In genomic region chr21:42059721-42060120, GRCh38 we compare ENCODE assay signal across 35 cellular contexts. TPM values are rescaled to one million over a fixed set of nuclear protein-coding genes. Genes with fewer than 3 reads are reported as not detected.
A peak's percentile ranks its signal among the peaks of the same experiment; 100 is the strongest.
DNase-seq lines count a peak whose midpoint lies in the region; ATAC-seq and TF ChIP-seq lines count a peak whose summit lies in the region.
"Had no signal": no experiment of that assay in that cellular context is flagged by ENCODE, and none has a peak within 500 bp of the region (broad histone marks: within the 10 kb centered on the region; RNA-seq: fewer than 3 reads in every experiment).

No MANE protein-coding gene starts in this region.

- H3K27ac ChIP-seq in mesendoderm (ENCODE audit: low read depth, low read length): no peak overlapping the region
- H3K27ac ChIP-seq: brain microvascular endothelial cell, heart right ventricle, uterus, WERI-Rb-1 had no signal

- H3K4me3 Mint-ChIP-seq in activated naive CD4-positive, alpha-beta T cell treated with anti-CD3 and anti-CD28 coated beads, Interleukin-2, amount 50 U/mL, for 24 hours: no peak overlapping the region
- no peak overlapping the region for H3K4me3 Mint-ChIP-seq in activated T-helper 17 cell treated with anti-CD3 and anti-CD28 coated beads, Interleukin-2, amount 50 U/mL, for 72 hours
- H3K4me3 Mint-ChIP-seq in type B pancreatic cell: no peak overlapping the region
- H3K4me3 Mint-ChIP-seq: activated CD4-positive, alpha-beta T cell treated with anti-CD3 and anti-CD28 coated beads, Interleukin-2, amount 10 ng/mL, durations not matched to agents 7 days and 5 days; activated T-helper 1 cell treated with anti-CD3 and anti-CD28 coated beads, Interleukin-12 subunit alpha, Interleukin-12 subunit beta, Interleukin-2, Interleukin-4 antibody, amounts not matched to agents 30 ng/mL and 10 ng/mL and 1 ng/mL, durations not matched to agents 14 hours and 24 hours and 36 hours; natural killer cell had no signal

- H2AK5ac ChIP-seq in mesendoderm (ENCODE audit: low read length): no peak overlapping the region

- no peaks in the 10 kb centered on the region for H4K20me1 ChIP-seq in Loucy (ENCODE audit: insufficient read depth, low read length, poor library complexity, severe bottlenecking)

- H3K9ac ChIP-seq in Loucy (ENCODE audit: low read depth, low read length, poor library complexity, severe bottlenecking) (peak overlapping the region; percentile 19), mesendoderm (ENCODE audit: low read length) (no peak overlapping the region)

- H3K36me3 Mint-ChIP-seq in activated naive CD4-positive, alpha-beta T cell treated with anti-CD3 and anti-CD28 coated beads, Interleukin-2, amount 50 U/mL, for 24 hours: no peaks in the 10 kb centered on the region
- H3K36me3 Mint-ChIP-seq in activated T-helper 17 cell treated with anti-CD3 and anti-CD28 coated beads, Interleukin-2, amount 50 U/mL, for 72 hours (ENCODE audit: low read depth): no peaks in the 10 kb centered on the region
- H3K36me3 Mint-ChIP-seq in type B pancreatic cell: no peaks in the 10 kb centered on the region
- H3K36me3 Mint-ChIP-seq: natural killer cell had no signal

- no peak overlapping the region for H3K18ac ChIP-seq in mesendoderm (ENCODE audit: low read length)

- H2AFZ ChIP-seq in Loucy (ENCODE audit: low read length): no peak overlapping the region

- H3K9me3 ChIP-seq in Loucy (ENCODE audit: insufficient read depth, low read depth, low read length): no peaks in the 10 kb centered on the region
- H3K9me3 ChIP-seq: heart right ventricle, uterus had no signal

- no peaks in the 10 kb centered on the region for H3K36me3 ChIP-seq in Loucy (ENCODE audit: insufficient read depth, low read length)
- H3K36me3 ChIP-seq in mesendoderm (ENCODE audit: control insufficient read depth, insufficient read depth, low read length): no peaks in the 10 kb centered on the region
- H3K36me3 ChIP-seq: brain microvascular endothelial cell, heart right ventricle, uterus, WERI-Rb-1 had no signal

- H3K79me2 ChIP-seq in Loucy (ENCODE audit: insufficient read depth, low read length): peaks cover 18% of the 10 kb centered on the region
- H3K79me2 ChIP-seq in mesendoderm (ENCODE audit: control insufficient read depth, insufficient read depth, low read length): no peaks in the 10 kb centered on the region

- no peak overlapping the region for H2BK120ac ChIP-seq in mesendoderm (ENCODE audit: low read depth, low read length)

- H3K4me1 Mint-ChIP-seq in activated naive CD4-positive, alpha-beta T cell treated with anti-CD3 and anti-CD28 coated beads, Interleukin-2, amount 50 U/mL, for 24 hours: peaks cover 50% of the 10 kb centered on the region
- H3K4me1 Mint-ChIP-seq in activated T-helper 17 cell treated with anti-CD3 and anti-CD28 coated beads, Interleukin-2, amount 50 U/mL, for 72 hours: peaks cover 30% of the 10 kb centered on the region
- H3K4me1 Mint-ChIP-seq in type B pancreatic cell (ENCODE audit: unreplicated experiment): peaks cover 16% of the 10 kb centered on the region

- H3K4me3 ChIP-seq in Loucy (ENCODE audit: low read length, poor library complexity, severe bottlenecking): no peak overlapping the region
- no peak overlapping the region for H3K4me3 ChIP-seq in mesendoderm (ENCODE audit: low read length)
- H3K4me3 ChIP-seq: heart right ventricle, uterus had no signal

- peaks cover 13% of the 10 kb centered on the region for H3F3A ChIP-seq in Loucy (ENCODE audit: low read depth)

- peaks cover 52% of the 10 kb centered on the region for H3K4me1 ChIP-seq in Loucy (ENCODE audit: insufficient read depth, low read length, poor library complexity, severe bottlenecking)
- no peaks in the 10 kb centered on the region for H3K4me1 ChIP-seq in mesendoderm (ENCODE audit: control insufficient read depth, low read depth, low read length)
- H3K4me1 ChIP-seq: uterus had no signal

- no peak overlapping the region for H4K8ac ChIP-seq in mesendoderm (ENCODE audit: low read depth, low read length)

- H2BK15ac ChIP-seq in mesendoderm (replicated peaks; ENCODE audit: low read depth): no peak overlapping the region

- H4K5ac ChIP-seq in mesendoderm (ENCODE audit: low read length): no peak overlapping the region

- no peak for TF ChIP-seq CTCF in Loucy (conservative IDR thresholded peaks at IDR 0.05; ENCODE audit: low read length)
- TF ChIP-seq CTCF in type B pancreatic cell (conservative IDR thresholded peaks at IDR 0.05): no peak

- H3K9me2 ChIP-seq in Loucy (replicated peaks; ENCODE audit: low read depth, low read length): no peaks in the 10 kb centered on the region

- no peak for ATAC-seq in GM21528 (IDR thresholded peaks at IDR 0.05; ENCODE audit: low FRiP score, unreplicated experiment)
- ATAC-seq in activated T-helper 17 cell treated with anti-CD3 and anti-CD28 coated beads, Interleukin-2, amount 50 U/mL, for 72 hours (replicated peaks): no peak
- ATAC-seq: heart right ventricle, natural killer cell had no signal

- H3K4me2 ChIP-seq in Loucy (ENCODE audit: low read depth, low read length, poor library complexity, severe bottlenecking) (no peak overlapping the region), mesendoderm (ENCODE audit: low read length) (no peak overlapping the region)

- no peaks in the 10 kb centered on the region for H3K79me1 ChIP-seq in mesendoderm (ENCODE audit: low read length)

- H2BK5ac ChIP-seq in mesendoderm (ENCODE audit: low read length): no peak overlapping the region

- no CpG with 5 or more reads among the region's 10 CpGs for WGBS in mesendoderm (ENCODE audit: extremely low coverage, insufficient coverage, low lambda C conversion rate)

- H3K56ac ChIP-seq in mesendoderm (ENCODE audit: low read length): peak overlapping the region; percentile 28

- no peaks in the 10 kb centered on the region for H3K27me3 Mint-ChIP-seq in activated naive CD4-positive, alpha-beta T cell treated with anti-CD3 and anti-CD28 coated beads, Interleukin-2, amount 50 U/mL, for 24 hours
- no peaks in the 10 kb centered on the region for H3K27me3 Mint-ChIP-seq in activated T-helper 17 cell treated with anti-CD3 and anti-CD28 coated beads, Interleukin-2, amount 50 U/mL, for 72 hours
- H3K27me3 Mint-ChIP-seq in type B pancreatic cell: peaks cover 13% of the 10 kb centered on the region

- no peak for DNase-seq in activated naive CD4-positive, alpha-beta T cell treated with Interleukin-2 at 50 U/mL for 16 hours
- DNase-seq in mesendoderm (no peak), NCI-H748 (lab: John Stamatoyannopoulos, UW; ENCODE audit: unreplicated experiment) (no peak), type B pancreatic cell (ENCODE audit: extremely low spot score, unreplicated experiment) (no peak)
- DNase-seq: activated CD4-positive, alpha-beta T cell treated with anti-CD3 and anti-CD28 coated beads, Interleukin-2, amount 10 ng/mL, durations not matched to agents 7 days and 5 days; activated naive CD4-positive, alpha-beta T cell treated with anti-CD3 and anti-CD28 coated beads, Interleukin-2, amount 50 U/mL, for 16 hours; AML-193; amygdala; brain microvascular endothelial cell; Calu3; DMS79; GF-D8; HCEC 1CT; heart right ventricle; midbrain; natural killer cell; NCI-H1694; NCI-H446; NCI-H82; stimulated activated naive CD4-positive, alpha-beta T cell treated with Interleukin-2 at 50 U/mL for 16 hours; T1000; uterus; WERI-Rb-1 had no signal

- no peak overlapping the region for H3K23ac ChIP-seq in mesendoderm (ENCODE audit: low read length)

- H3K27ac Mint-ChIP-seq in activated naive CD4-positive, alpha-beta T cell treated with anti-CD3 and anti-CD28 coated beads, Interleukin-2, amount 50 U/mL, for 24 hours: peak overlapping the region; percentile 60
- no peak overlapping the region for H3K27ac Mint-ChIP-seq in activated T-helper 17 cell treated with anti-CD3 and anti-CD28 coated beads, Interleukin-2, amount 50 U/mL, for 72 hours
- no peak overlapping the region for H3K27ac Mint-ChIP-seq in type B pancreatic cell
- H3K27ac Mint-ChIP-seq: activated T-helper 1 cell treated with anti-CD3 and anti-CD28 coated beads, Interleukin-12 subunit alpha, Interleukin-12 subunit beta, Interleukin-2, Interleukin-4 antibody, amounts not matched to agents 30 ng/mL and 10 ng/mL and 1 ng/mL, durations not matched to agents 14 hours and 24 hours and 36 hours; natural killer cell had no signal

- H3K4ac ChIP-seq in mesendoderm (ENCODE audit: low read depth, low read length): no peak overlapping the region

- no peaks in the 10 kb centered on the region for H3K27me3 ChIP-seq in Loucy (ENCODE audit: insufficient read depth, low read length, poor library complexity, severe bottlenecking)
- H3K27me3 ChIP-seq in mesendoderm (ENCODE audit: insufficient read depth, low read length, poor library complexity): no peaks in the 10 kb centered on the region
- H3K27me3 ChIP-seq: brain microvascular endothelial cell, uterus had no signal

- H3K9me3 Mint-ChIP-seq in activated naive CD4-positive, alpha-beta T cell treated with anti-CD3 and anti-CD28 coated beads, Interleukin-2, amount 50 U/mL, for 24 hours: no peaks in the 10 kb centered on the region
- no peaks in the 10 kb centered on the region for H3K9me3 Mint-ChIP-seq in activated T-helper 17 cell treated with anti-CD3 and anti-CD28 coated beads, Interleukin-2, amount 50 U/mL, for 72 hours
- peaks cover 5% of the 10 kb centered on the region for H3K9me3 Mint-ChIP-seq in type B pancreatic cell
- H3K9me3 Mint-ChIP-seq: activated CD4-positive, alpha-beta T cell treated with anti-CD3 and anti-CD28 coated beads, Interleukin-2, amount 10 ng/mL, durations not matched to agents 7 days and 5 days; activated T-helper 1 cell treated with anti-CD3 and anti-CD28 coated beads, Interleukin-12 subunit alpha, Interleukin-12 subunit beta, Interleukin-2, Interleukin-4 antibody, amounts not matched to agents 30 ng/mL and 10 ng/mL and 1 ng/mL, durations not matched to agents 14 hours and 24 hours and 36 hours; natural killer cell had no signal

RNA-seq across cellular contexts. Expression of gene UMODL1, which starts 11.4 kb away (rescaled TPM):
- 0.07 TPM for polyA plus RNA-seq in mesendoderm (2013, experiment 1 of 2)
- polyA plus RNA-seq in mesendoderm (2013, experiment 2 of 2): 0.07 TPM
- under 1 TPM in 1 of 2 donors, not detected in 1; 0.11 TPM for total RNA-seq in activated T-helper 17 cell treated with anti-CD3 and anti-CD28 coated beads, Interleukin-2, amount 50 U/mL, for 72 hours
- 0.36 and 1.0 TPM in 2 replicates for total RNA-seq in type B pancreatic cell (ENCODE audit: low replicate concordance)
- total RNA-seq: A673; activated T-helper 1 cell treated with anti-CD3 and anti-CD28 coated beads, Interleukin-12 subunit alpha, Interleukin-12 subunit beta, Interleukin-2, Interleukin-4 antibody, amounts not matched to agents 30 ng/mL and 10 ng/mL and 1 ng/mL, durations not matched to agents 14 hours and 24 hours and 36 hours; Calu3; endothelial cell of umbilical vein; frontal cortex; omental fat pad; renal cortical epithelial cell; skeletal muscle tissue; temporal lobe; uterus had no signal
- polyA plus RNA-seq: endothelial cell of umbilical vein, heart right ventricle had no signal

RNA-seq across cellular contexts. Expression of gene ZBTB21, which starts 49.6 kb away (rescaled TPM):
- polyA plus RNA-seq in mesendoderm (2013, experiment 1 of 2): 5.3 TPM
- 5.8 TPM for polyA plus RNA-seq in mesendoderm (2013, experiment 2 of 2)
- total RNA-seq in activated T-helper 17 cell treated with anti-CD3 and anti-CD28 coated beads, Interleukin-2, amount 50 U/mL, for 72 hours: 10 to 100 TPM; 18.5 to 37.2 TPM
- 19.9 and 23.4 TPM in 2 replicates for total RNA-seq in type B pancreatic cell (ENCODE audit: low replicate concordance)
